Comparison of ENCODE assay signal across 32 cellular contexts in the genomic region with DNA sequence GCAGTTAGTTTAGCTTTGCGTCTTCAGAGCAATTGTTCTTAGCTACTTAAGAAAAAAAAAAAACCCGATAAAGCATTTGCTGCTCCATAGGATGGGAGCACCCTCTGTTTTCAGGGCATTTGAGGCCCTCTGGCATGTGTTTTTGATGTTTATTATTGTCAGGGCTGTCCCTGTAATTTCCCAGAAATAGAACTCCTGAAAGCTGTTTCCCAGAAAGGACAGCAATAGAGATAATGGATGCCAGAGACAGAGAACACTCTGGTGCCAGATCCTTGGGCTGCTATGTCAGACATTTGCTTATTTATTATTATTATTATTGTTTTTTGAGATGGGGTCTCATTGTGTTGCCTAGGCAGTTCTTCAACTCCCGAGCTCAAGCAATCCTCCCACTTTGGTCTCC.
"Had no signal": no experiment of that assay in that cellular context is flagged by ENCODE, and none has a peak within 500 bp of the region (broad histone marks: within the 10 kb centered on the region; RNA-seq: fewer than 3 reads in every experiment).

No MANE protein-coding gene starts in this region.

- H3K4me3 ChIP-seq: adrenal gland, ascending aorta, body of pancreas, breast epithelium, cardiac muscle cell had no signal

- H3K4me1 ChIP-seq: ascending aorta, breast epithelium had no signal

- DNase-seq: activated effector memory CD4-positive, alpha-beta T cell treated with anti-CD3 and anti-CD28 coated beads, Interleukin-2, amount 50 U/mL, for 16 hours; activated effector memory CD4-positive, alpha-beta T cell treated with Interleukin-2 at 50 U/mL for 16 hours; activated gamma-delta T cell; activated gamma-delta T cell treated with Interleukin-2 at 50 U/mL for 16 hours; activated naive CD4-positive, alpha-beta T cell; activated naive CD4-positive, alpha-beta T cell treated with anti-CD3 and anti-CD28 coated beads for 36 hours; activated naive CD4-positive, alpha-beta T cell treated with anti-CD3 and anti-CD28 coated beads, Interleukin-2, amount 10 ng/mL, durations not matched to agents 7 days and 5 days; activated naive CD4-positive, alpha-beta T cell treated with anti-CD3 and anti-CD28 coated beads, Interleukin-2, amount 50 U/mL, for 16 hours; activated naive CD4-positive, alpha-beta T cell treated with Interleukin-2 at 50 U/mL for 16 hours; activated naive CD8-positive, alpha-beta T cell treated with anti-CD3 and anti-CD28 coated beads for 36 hours; activated naive CD8-positive, alpha-beta T cell treated with anti-CD3 and anti-CD28 coated beads, Interleukin-2, amount 10 ng/mL, durations not matched to agents 7 days and 5 days; activated naive CD8-positive, alpha-beta T cell treated with anti-CD3 and anti-CD28 coated beads, Interleukin-2, amount 50 U/mL, for 24 hours; activated T-cell treated with anti-CD3 and anti-CD28 coated beads, Interleukin-2, amount 50 U/mL, for 1 hour; activated T-cell treated with anti-CD3 and anti-CD28 coated beads, Interleukin-2, amount 50 U/mL, for 24 hours; activated T-cell treated with anti-CD3 and anti-CD28 coated beads, Interleukin-2, amount 50 U/mL, for 4 hours; activated T-cell treated with anti-CD3 and anti-CD28 coated beads, Interleukin-2, amount 50 U/mL, for 48 hours; activated T-cell treated with anti-CD3 and anti-CD28 coated beads, Interleukin-2, amount 50 U/mL, for 72 hours; adrenal gland; amniotic stem cell; amygdala; anterior cingulate cortex; aorta; body of pancreas; brain microvascular endothelial cell; caudate nucleus; central memory CD4-positive, alpha-beta T cell; cerebellar nuclear complex had no signal

- ATAC-seq: activated naive CD4-positive, alpha-beta T cell treated with anti-CD3 and anti-CD28 coated beads, Interleukin-2, amount 50 U/mL, for 72 hours; activated naive CD8-positive, alpha-beta T cell treated with anti-CD3 and anti-CD28 coated beads, Interleukin-2, amount 50 U/mL, for 24 hours; activated T-cell treated with anti-CD3 and anti-CD28 coated beads, Interleukin-2, amount 50 U/mL, for 4 hours; activated T-cell treated with anti-CD3 and anti-CD28 coated beads, Interleukin-2, amount 50 U/mL, for 72 hours; activated T-helper 17 cell treated with anti-CD3 and anti-CD28 coated beads, Interleukin-2, amount 50 U/mL, for 72 hours; body of pancreas had no signal

- H3K9me3 ChIP-seq: adrenal gland, ascending aorta, body of pancreas had no signal

- H3K27me3 ChIP-seq: ascending aorta, body of pancreas, brain microvascular endothelial cell, breast epithelium, cardiac muscle cell had no signal

- H3K27ac ChIP-seq: adrenal gland, ascending aorta, body of pancreas, brain microvascular endothelial cell, breast epithelium, cardiac muscle cell had no signal

- H3K36me3 ChIP-seq: adrenal gland, ascending aorta, brain microvascular endothelial cell, breast epithelium, cardiac muscle cell had no signal
